Comparison of ENCODE assay signal across 21 cellular contexts in the genomic region with DNA sequence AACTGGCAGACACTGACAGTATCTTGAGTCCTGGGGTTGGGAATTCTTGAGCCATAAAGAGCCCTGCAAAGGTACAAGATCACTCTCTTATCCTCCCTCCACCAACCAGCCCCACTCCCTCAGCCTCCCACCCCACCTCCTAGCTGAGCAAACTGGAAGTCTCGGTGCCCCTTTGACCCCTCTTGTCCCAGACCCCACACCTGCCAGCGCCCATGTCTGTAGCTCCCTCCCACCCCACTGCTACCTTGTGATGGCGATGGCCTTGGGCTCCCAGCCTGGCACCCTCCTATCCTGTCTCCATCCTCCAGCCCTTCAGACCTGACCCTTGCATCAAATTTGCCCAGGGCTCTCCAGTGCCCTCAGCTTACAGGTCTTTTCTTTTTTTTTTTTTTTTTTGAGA. TPM values are rescaled to one million over a fixed set of nuclear protein-coding genes. Genes with fewer than 3 reads are reported as not detected.
"Had no signal": no experiment of that assay in that cellular context is flagged by ENCODE, and none has a peak within 500 bp of the region (broad histone marks: within the 10 kb centered on the region; RNA-seq: fewer than 3 reads in every experiment).

No MANE protein-coding gene starts in this region.

- H3K9me3 ChIP-seq: ascending aorta had no signal

- H3K4me3 ChIP-seq: ascending aorta had no signal

- H3K27ac Mint-ChIP-seq: activated naive CD4-positive, alpha-beta T cell treated with anti-CD3 and anti-CD28 coated beads, Interleukin-2, amount 10 ng/mL, durations not matched to agents 7 days and 5 days; dendritic cell treated with granulocyte-macrophage colony-stimulating factor and Interleukin-4, amounts not matched to agents 40 ng/mL and 50 ng/mL, for 4 days; effector memory CD8-positive, alpha-beta T cell; naive thymus-derived CD8-positive, alpha-beta T cell; progenitor cell of endocrine pancreas; stimulated activated effector memory CD8-positive, alpha-beta T cell treated with anti-CD3 and anti-CD28 coated beads, Interleukin-12 subunit alpha, Interleukin-12 subunit beta, amount 100 ng/mL, for 72 hours; T-cell had no signal

- H3K36me3 Mint-ChIP-seq: activated naive CD4-positive, alpha-beta T cell treated with anti-CD3 and anti-CD28 coated beads, Interleukin-2, amount 10 ng/mL, durations not matched to agents 7 days and 5 days; naive thymus-derived CD8-positive, alpha-beta T cell; stimulated activated effector memory CD8-positive, alpha-beta T cell treated with anti-CD3 and anti-CD28 coated beads, Interleukin-12 subunit alpha, Interleukin-12 subunit beta, amount 100 ng/mL, for 72 hours; T-cell had no signal

- H3K27ac ChIP-seq: ascending aorta, epithelial cell of prostate had no signal

- H3K36me3 ChIP-seq: ascending aorta had no signal

- H3K27me3 ChIP-seq: ascending aorta had no signal

- H3K4me3 Mint-ChIP-seq: activated naive CD4-positive, alpha-beta T cell treated with anti-CD3 and anti-CD28 coated beads, Interleukin-2, amount 10 ng/mL, durations not matched to agents 7 days and 5 days; dendritic cell treated with granulocyte-macrophage colony-stimulating factor and Interleukin-4, amounts not matched to agents 40 ng/mL and 50 ng/mL, for 4 days; effector memory CD8-positive, alpha-beta T cell; naive thymus-derived CD8-positive, alpha-beta T cell; stimulated activated effector memory CD8-positive, alpha-beta T cell treated with anti-CD3 and anti-CD28 coated beads, Interleukin-12 subunit alpha, Interleukin-12 subunit beta, amount 100 ng/mL, for 72 hours; T-cell had no signal

- H3K4me1 ChIP-seq: ascending aorta had no signal

- ATAC-seq: effector memory CD8-positive, alpha-beta T cell; naive thymus-derived CD8-positive, alpha-beta T cell; SK-N-SH treated with all-trans-retinoic acid at 6 μM for 48 hours; stimulated activated effector memory CD8-positive, alpha-beta T cell treated with anti-CD3 and anti-CD28 coated beads, Interleukin-12 subunit alpha, Interleukin-12 subunit beta, amount 100 ng/mL, for 72 hours; T-cell had no signal

- H3K9me3 Mint-ChIP-seq: activated naive CD4-positive, alpha-beta T cell treated with anti-CD3 and anti-CD28 coated beads, Interleukin-2, amount 10 ng/mL, durations not matched to agents 7 days and 5 days; dendritic cell treated with granulocyte-macrophage colony-stimulating factor and Interleukin-4, amounts not matched to agents 40 ng/mL and 50 ng/mL, for 4 days; effector memory CD8-positive, alpha-beta T cell; naive thymus-derived CD8-positive, alpha-beta T cell; stimulated activated effector memory CD8-positive, alpha-beta T cell treated with anti-CD3 and anti-CD28 coated beads, Interleukin-12 subunit alpha, Interleukin-12 subunit beta, amount 100 ng/mL, for 72 hours; T-cell had no signal

- DNase-seq: activated CD4-positive, alpha-beta T cell treated with anti-CD3 and anti-CD28 coated beads, Interleukin-2, amount 50 U/mL, for 4 hours; activated T-cell treated with anti-CD3 and anti-CD28 coated beads for 4 hours; cerebellar nuclear complex; effector memory CD8-positive, alpha-beta T cell; foreskin fibroblast; mesenchymal stem cell; naive thymus-derived CD8-positive, alpha-beta T cell; nucleus accumbens; SIG-M5; small intestine; stimulated activated CD4-positive, alpha-beta T cell treated with anti-CD3 and anti-CD28 coated beads, Interleukin-4, amount 100 ng/mL, for 24 hours had no signal

RNA-seq across cellular contexts. Expression of gene ATP6V1B1, which starts 8.6 kb away (rescaled TPM):
- total RNA-seq: activated CD8-positive, alpha-beta memory T cell treated with anti-CD3 and anti-CD28 coated beads for 36 hours; ascending aorta; glomerular endothelial cell; naive thymus-derived CD8-positive, alpha-beta T cell; progenitor cell of endocrine pancreas; T-cell had no signal

RNA-seq across cellular contexts. Expression of gene ANKRD53, which starts 34.1 kb away (rescaled TPM):
- total RNA-seq: activated CD8-positive, alpha-beta memory T cell treated with anti-CD3 and anti-CD28 coated beads for 36 hours had no signal

RNA-seq across cellular contexts. Expression of gene VAX2, which starts 43.9 kb away (rescaled TPM):
- total RNA-seq: activated CD8-positive, alpha-beta memory T cell treated with anti-CD3 and anti-CD28 coated beads for 36 hours; naive thymus-derived CD8-positive, alpha-beta T cell; progenitor cell of endocrine pancreas; T-cell had no signal
